ENCODE assay signal across 15 cellular contexts in the genomic region with DNA sequence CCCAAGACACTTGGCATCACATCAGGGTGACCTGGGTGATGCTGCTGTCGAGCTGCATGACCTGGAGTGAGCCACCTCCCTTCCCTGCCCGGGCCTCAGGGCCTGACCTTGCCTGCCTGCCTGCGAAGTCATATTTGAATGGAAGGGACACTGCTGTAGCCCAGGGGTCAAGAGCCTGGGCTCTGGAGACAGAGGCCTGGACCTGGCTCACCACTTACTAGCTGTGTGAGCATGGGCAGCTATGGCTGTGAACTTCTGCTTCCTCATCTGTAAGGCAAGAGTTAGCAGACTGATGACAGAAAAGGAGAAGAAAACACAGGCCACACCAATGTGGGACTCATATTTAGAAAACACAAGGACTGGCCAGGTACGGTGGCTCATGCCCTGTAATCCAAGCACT.
DNase-seq lines count a peak whose midpoint lies in the region; ATAC-seq lines count a peak whose summit lies in the region.
"Had no signal": no experiment of that assay in that cellular context is flagged by ENCODE, and none has a peak within 500 bp of the region (broad histone marks: within the 10 kb centered on the region; RNA-seq: fewer than 3 reads in every experiment).

No MANE protein-coding gene starts in this region.

- no peaks in the 10 kb centered on the region for H3K27me3 Mint-ChIP-seq in CD4-positive, CD25-positive, alpha-beta regulatory T cell
- H3K27me3 Mint-ChIP-seq: activated CD4-positive, alpha-beta T cell treated with anti-CD3 and anti-CD28 coated beads, Interleukin-2, amount 10 ng/mL, durations not matched to agents 7 days and 5 days; central memory CD8-positive, alpha-beta T cell had no signal

- no peaks in the 10 kb centered on the region for H3K36me3 Mint-ChIP-seq in CD4-positive, CD25-positive, alpha-beta regulatory T cell

- no peak for ATAC-seq in CD4-positive, CD25-positive, alpha-beta regulatory T cell (ENCODE audit: low read depth in 2 of 2)

- H3K4me3 ChIP-seq in CD4-positive, CD25-positive, alpha-beta regulatory T cell (ENCODE audit: low read depth, low read length): no peak overlapping the region
- H3K4me3 ChIP-seq in skin epidermis: no peak overlapping the region
- H3K4me3 ChIP-seq: thyroid gland had no signal

- H3K27ac Mint-ChIP-seq in CD4-positive, CD25-positive, alpha-beta regulatory T cell: peak overlapping the region in 2 of 3 donors; percentile 30 to 36
- H3K27ac Mint-ChIP-seq: activated CD4-positive, alpha-beta T cell treated with anti-CD3 and anti-CD28 coated beads, Interleukin-2, amount 10 ng/mL, durations not matched to agents 7 days and 5 days had no signal

- H3K27ac ChIP-seq in CD4-positive, CD25-positive, alpha-beta regulatory T cell (ENCODE audit: insufficient read depth, low read length, poor library complexity, severe bottlenecking): no peak overlapping the region
- peak overlapping the region; percentile 60 for H3K27ac ChIP-seq in layer of hippocampus (ENCODE audit: low read depth, low read length)
- peak overlapping the region in 14 of 21 experiments; percentile 11 to 88 (median 55) for H3K27ac ChIP-seq in skin epidermis
- H3K27ac ChIP-seq: thyroid gland had no signal

- H3K36me3 ChIP-seq in CD4-positive, CD25-positive, alpha-beta regulatory T cell (ENCODE audit: control insufficient read depth, insufficient read depth, low read length): no peaks in the 10 kb centered on the region
- H3K36me3 ChIP-seq: thyroid gland had no signal

- no peak for DNase-seq in CD4-positive, CD25-positive, alpha-beta regulatory T cell
- DNase-seq in SKM-1 treated with dmso at 0.1 percent for 144 hours (lab: John Stamatoyannopoulos, UW; ENCODE audit: unreplicated experiment) (peak; percentile 71), cerebellum (ENCODE audit: low spot score) (no peak), NCI-H146 treated with DMSO at 0.1 percent for 48 hours (lab: John Stamatoyannopoulos, UW; ENCODE audit: unreplicated experiment) (no peak), RPMI8226 (no peak)
- DNase-seq in activated CD4-positive, alpha-beta T cell treated with anti-CD3 and anti-CD28 coated beads for 48 hours: no peak
- DNase-seq: activated CD4-positive, alpha-beta T cell treated with anti-CD3 and anti-CD28 coated beads, Interleukin-2, amount 10 ng/mL, durations not matched to agents 7 days and 5 days; GF-D8; NCI-H1092; NCI-H524; SK-N-SH; thyroid gland had no signal

- H3K4me1 Mint-ChIP-seq in CD4-positive, CD25-positive, alpha-beta regulatory T cell: peaks cover 0 to 5% (median under 1%) of the 10 kb centered on the region in 4 donors

- no peaks in the 10 kb centered on the region for H3K4me1 ChIP-seq in CD4-positive, CD25-positive, alpha-beta regulatory T cell (ENCODE audit: control insufficient read depth, insufficient read depth, low read length, poor library complexity, severe bottlenecking)

- H3K9me3 Mint-ChIP-seq in CD4-positive, CD25-positive, alpha-beta regulatory T cell: peaks cover 0 to 5% (median 0%) of the 10 kb centered on the region in 7 donors
- H3K9me3 Mint-ChIP-seq: activated CD4-positive, alpha-beta T cell treated with anti-CD3 and anti-CD28 coated beads, Interleukin-2, amount 10 ng/mL, durations not matched to agents 7 days and 5 days had no signal

- no peaks in the 10 kb centered on the region for H3K9me3 ChIP-seq in CD4-positive, CD25-positive, alpha-beta regulatory T cell (ENCODE audit: control insufficient read depth in 2 of 2, low read length in 2 of 2)
- H3K9me3 ChIP-seq: SK-N-SH, thyroid gland had no signal

- no peak overlapping the region for H3K4me3 Mint-ChIP-seq in CD4-positive, CD25-positive, alpha-beta regulatory T cell
- H3K4me3 Mint-ChIP-seq: activated CD4-positive, alpha-beta T cell treated with anti-CD3 and anti-CD28 coated beads, Interleukin-2, amount 10 ng/mL, durations not matched to agents 7 days and 5 days; central memory CD8-positive, alpha-beta T cell had no signal

- no peaks in the 10 kb centered on the region for H3K27me3 ChIP-seq in CD4-positive, CD25-positive, alpha-beta regulatory T cell (ENCODE audit: control insufficient read depth, insufficient read depth, low read length)
- H3K27me3 ChIP-seq in layer of hippocampus (ENCODE audit: control insufficient read depth, insufficient read depth, low read length): no peaks in the 10 kb centered on the region
- H3K27me3 ChIP-seq: thyroid gland had no signal
